28 cellular contexts compared by ENCODE assay signal in the genomic region with DNA sequence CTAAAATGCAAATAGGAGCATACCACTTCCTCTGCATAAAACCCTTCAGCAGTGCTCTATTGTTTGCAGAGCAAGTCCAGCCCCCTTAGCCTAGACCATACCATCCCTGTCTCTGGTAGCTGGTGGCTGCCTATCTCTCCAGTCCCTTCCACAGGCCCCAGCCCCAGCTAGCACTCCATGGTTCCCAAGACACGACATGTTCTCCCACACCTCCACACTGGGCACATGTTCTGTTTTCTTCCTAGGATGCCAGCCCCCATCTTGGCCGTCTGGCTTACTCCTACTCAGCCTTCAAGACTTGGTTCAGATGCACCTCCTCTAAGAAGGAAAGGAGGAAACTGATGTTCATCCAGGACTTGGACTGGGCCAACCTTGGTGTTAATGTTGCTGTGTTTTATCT.
"Had no signal": no experiment of that assay in that cellular context is flagged by ENCODE, and none has a peak within 500 bp of the region (broad histone marks: within the 10 kb centered on the region; RNA-seq: fewer than 3 reads in every experiment).

No MANE protein-coding gene starts in this region.

- H3K27me3 ChIP-seq: body of pancreas, esophagus squamous epithelium, gastroesophageal sphincter had no signal

- H3K36me3 Mint-ChIP-seq: activated naive CD8-positive, alpha-beta T cell had no signal

- H3K9me3 ChIP-seq: body of pancreas, esophagus squamous epithelium, gastroesophageal sphincter had no signal

- H3K4me3 Mint-ChIP-seq: activated CD4-positive, alpha-beta memory T cell treated with anti-CD3 and anti-CD28 coated beads, Interleukin-2, amount 10 ng/mL, durations not matched to agents 7 days and 5 days; activated CD4-positive, alpha-beta T cell treated with anti-CD3 and anti-CD28 coated beads, Interleukin-2, amount 10 ng/mL, durations not matched to agents 7 days and 5 days; activated naive CD8-positive, alpha-beta T cell; activated T-cell treated with anti-CD3 and anti-CD28 coated beads, Interleukin-2, amount 50 U/mL, for 24 hours; activated T-cell treated with anti-CD3 and anti-CD28 coated beads, Interleukin-2, amount 50 U/mL, for 72 hours; T-helper 17 cell; T-helper 2 cell treated with Interferon-gamma antibody and Interleukin-4, amounts not matched to agents 5 μg/mL and 100 μg/mL, for 36 hours had no signal

- ATAC-seq: activated T-cell treated with anti-CD3 and anti-CD28 coated beads, Interleukin-2, amount 50 U/mL, for 72 hours; body of pancreas; gastroesophageal sphincter; T-helper 17 cell had no signal

- H3K36me3 ChIP-seq: esophagus squamous epithelium, gastroesophageal sphincter had no signal

- H3K9me3 Mint-ChIP-seq: activated CD4-positive, alpha-beta T cell treated with anti-CD3 and anti-CD28 coated beads, Interleukin-2, amount 10 ng/mL, durations not matched to agents 7 days and 5 days; activated T-cell treated with anti-CD3 and anti-CD28 coated beads, Interleukin-2, amount 50 U/mL, for 24 hours; activated T-cell treated with anti-CD3 and anti-CD28 coated beads, Interleukin-2, amount 50 U/mL, for 72 hours; T-helper 2 cell treated with Interferon-gamma antibody and Interleukin-4, amounts not matched to agents 5 μg/mL and 100 μg/mL, for 36 hours had no signal

- H3K27ac Mint-ChIP-seq: activated CD4-positive, alpha-beta memory T cell treated with anti-CD3 and anti-CD28 coated beads, Interleukin-2, amount 10 ng/mL, durations not matched to agents 7 days and 5 days; activated CD4-positive, alpha-beta T cell treated with anti-CD3 and anti-CD28 coated beads, Interleukin-2, amount 10 ng/mL, durations not matched to agents 7 days and 5 days; activated naive CD8-positive, alpha-beta T cell; activated T-cell treated with anti-CD3 and anti-CD28 coated beads, Interleukin-2, amount 50 U/mL, for 24 hours; activated T-cell treated with anti-CD3 and anti-CD28 coated beads, Interleukin-2, amount 50 U/mL, for 72 hours; T-helper 17 cell; T-helper 2 cell treated with Interferon-gamma antibody and Interleukin-4, amounts not matched to agents 5 μg/mL and 100 μg/mL, for 36 hours had no signal

- H3K4me1 Mint-ChIP-seq: activated CD4-positive, alpha-beta memory T cell treated with anti-CD3 and anti-CD28 coated beads, Interleukin-2, amount 10 ng/mL, durations not matched to agents 7 days and 5 days; activated CD4-positive, alpha-beta T cell treated with anti-CD3 and anti-CD28 coated beads, Interleukin-2, amount 10 ng/mL, durations not matched to agents 7 days and 5 days; T-helper 17 cell had no signal

- H3K4me3 ChIP-seq: body of pancreas, esophagus squamous epithelium, gastroesophageal sphincter had no signal

- H3K27ac ChIP-seq: body of pancreas, epithelial cell of prostate, esophagus squamous epithelium, gastroesophageal sphincter had no signal

- H3K27me3 Mint-ChIP-seq: activated T-cell treated with anti-CD3 and anti-CD28 coated beads, Interleukin-2, amount 50 U/mL, for 24 hours had no signal

- H3K4me1 ChIP-seq: body of pancreas, esophagus squamous epithelium, gastroesophageal sphincter had no signal

- DNase-seq: activated CD4-positive, alpha-beta memory T cell treated with anti-CD3 and anti-CD28 coated beads, Interleukin-2, amount 10 ng/mL, durations not matched to agents 7 days and 5 days; activated CD4-positive, alpha-beta T cell treated with anti-CD3 and anti-CD28 coated beads for 1 hour; activated CD4-positive, alpha-beta T cell treated with anti-CD3 and anti-CD28 coated beads for 4 hours; activated CD4-positive, alpha-beta T cell treated with anti-CD3 and anti-CD28 coated beads, Interleukin-2, amount 10 ng/mL, durations not matched to agents 7 days and 5 days; activated CD4-positive, alpha-beta T cell treated with anti-CD3 and anti-CD28 coated beads, Interleukin-2, amount 50 U/mL, for 4 hours; activated CD8-positive, alpha-beta memory T cell treated with anti-CD3 and anti-CD28 coated beads, Interleukin-2, amount 50 U/mL, for 48 hours; activated gamma-delta T cell; activated naive CD4-positive, alpha-beta T cell; activated naive CD4-positive, alpha-beta T cell treated with anti-CD3 and anti-CD28 coated beads, Interleukin-2, amount 50 U/mL, for 16 hours; activated T-cell treated with anti-CD3 and anti-CD28 coated beads for 4 hours; activated T-cell treated with anti-CD3 and anti-CD28 coated beads, Interleukin-2, amount 50 U/mL, for 24 hours; activated T-cell treated with anti-CD3 and anti-CD28 coated beads, Interleukin-2, amount 50 U/mL, for 72 hours; amniotic stem cell; aorta; body of pancreas; caudate nucleus; cortex of kidney; dermis blood vessel endothelial cell; effector CD8-positive, alpha-beta T cell; esophagus squamous epithelium; foreskin melanocyte; T-helper 1 cell; T-helper 17 cell; T1000 had no signal
